22 cellular contexts compared by ENCODE assay signal in genomic region chr7:42550706-42551470, GRCh38.
"Had no signal": no experiment of that assay in that cellular context is flagged by ENCODE, and none has a peak within 500 bp of the region (broad histone marks: within the 10 kb centered on the region; RNA-seq: fewer than 3 reads in every experiment).

No MANE protein-coding gene starts in this region.

- DNase-seq: activated CD8-positive, alpha-beta memory T cell treated with anti-CD3 and anti-CD28 coated beads, Interleukin-2, amount 50 U/mL, for 48 hours; activated naive CD4-positive, alpha-beta T cell; activated naive CD8-positive, alpha-beta T cell treated with anti-CD3 and anti-CD28 coated beads for 36 hours; activated T-cell treated with anti-CD3 and anti-CD28 coated beads, Interleukin-2, amount 50 U/mL, for 4 hours; amniotic stem cell; dermis blood vessel endothelial cell; effector memory CD8-positive, alpha-beta T cell; gastrocnemius medialis; hippocampal formation; left ventricle myocardium superior; naive thymus-derived CD8-positive, alpha-beta T cell; right lobe of liver; small intestine; stimulated activated CD4-positive, alpha-beta T cell treated with anti-CD3 and anti-CD28 coated beads, Interleukin-15, amount 100 ng/mL, for 24 hours; stimulated activated CD4-positive, alpha-beta T cell treated with anti-CD3 and anti-CD28 coated beads, Interleukin-2, amount 100 ng/mL, for 48 hours; stimulated activated CD8-positive, alpha-beta memory T cell treated with anti-CD3 and anti-CD28 coated beads, Interleukin-4, amount 100 ng/mL, for 48 hours; stimulated activated naive B cell treated with anti-CD40 and anti-IgM and Interleukin-4, amounts not matched to agents 10 μg/mL and 1 μg/mL and 100 μg/mL, for 72 hours; T1000; upper lobe of right lung had no signal

- ATAC-seq: activated T-cell treated with anti-CD3 and anti-CD28 coated beads, Interleukin-2, amount 50 U/mL, for 4 hours; effector memory CD8-positive, alpha-beta T cell; gastrocnemius medialis; left ventricle myocardium superior; naive thymus-derived CD8-positive, alpha-beta T cell; right lobe of liver; stimulated activated naive B cell treated with anti-CD40 and anti-IgM and Interleukin-4, amounts not matched to agents 10 μg/mL and 1 μg/mL and 100 μg/mL, for 72 hours; upper lobe of right lung; WTC11 had no signal

- H3K27ac ChIP-seq: cardiac muscle cell, gastrocnemius medialis, neural progenitor cell, right lobe of liver, upper lobe of right lung had no signal

- H3K4me3 ChIP-seq: cardiac muscle cell, gastrocnemius medialis, neural progenitor cell, right lobe of liver, upper lobe of right lung had no signal
